1 cellular context compared by ENCODE assay signal in genomic region chr4:124973716-124974115, GRCh38.
TF ChIP-seq lines count a peak whose summit lies in the region.

No MANE protein-coding gene starts in this region.

TF ChIP-seq in GM23338, 12 proteins besides CTCF, POLR2A, EP300 and RAD21 (continued from another document):
- TF ChIP-seq ZNF462 (CRISPR knock-in tag; IDR thresholded peaks at IDR 0.05) = no peak
